ENCODE assay signal across 1 cellular context in genomic region chr16:15348721-15349120, GRCh38. TPM values are rescaled to one million over a fixed set of nuclear protein-coding genes. Genes with fewer than 3 reads are reported as not detected.
"Had no signal": no experiment of that assay in that cellular context is flagged by ENCODE, and none has a peak within 500 bp of the region (broad histone marks: within the 10 kb centered on the region; RNA-seq: fewer than 3 reads in every experiment).

No MANE protein-coding gene starts in this region.

RNA-seq across cellular contexts. Expression of gene MPV17L, which starts 46.8 kb away (rescaled TPM):
- total RNA-seq: MCF 10A had no signal
